Comparison of ENCODE assay signal across 1 cellular context in the genomic region with DNA sequence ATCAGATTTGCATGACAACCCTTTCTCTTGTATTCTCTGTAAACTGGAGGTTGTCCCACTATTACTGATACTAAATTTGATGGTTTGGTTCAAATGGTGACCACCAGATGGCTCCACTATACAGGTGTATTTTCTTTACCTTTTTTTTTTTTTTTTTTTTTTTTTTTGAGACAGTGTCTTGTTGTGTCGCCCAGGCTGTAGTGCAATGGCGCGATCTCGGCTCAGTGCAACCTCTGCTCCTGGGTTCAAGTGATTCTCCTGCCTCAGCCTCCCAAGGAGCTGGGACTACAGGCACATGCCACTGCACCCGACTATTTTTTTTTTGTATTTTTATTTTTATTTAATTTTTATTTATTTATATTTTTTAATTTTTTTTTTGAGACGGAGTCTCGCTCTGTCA.
TF ChIP-seq lines count a peak whose summit lies in the region.

No MANE protein-coding gene starts in this region.

TF ChIP-seq in GM12878, 131 proteins besides CTCF, POLR2A, EP300 and RAD21:
- TF ChIP-seq SMAD5 (IDR thresholded peaks at IDR 0.05; ENCODE audit: low read depth) (no peak), TCF3 (IDR thresholded peaks at IDR 0.05; ENCODE audit: borderline replicate concordance, insufficient read depth, low read depth, low read length) (no peak), ZNF384 (IDR thresholded peaks at IDR 0.05; ENCODE audit: borderline replicate concordance, low read depth, low read length) (peak; percentile 97), HSF1 (IDR thresholded peaks at IDR 0.05; ENCODE audit: low read depth, low read length) (no peak), CHD1 (IDR thresholded peaks at IDR 0.05; ENCODE audit: low read depth, low read length) (no peak), WRNIP1 (IDR thresholded peaks at IDR 0.05; ENCODE audit: borderline replicate concordance, low read depth, low read length) (no peak), SMC3 (IDR thresholded peaks at IDR 0.05; ENCODE audit: borderline replicate concordance, low read length) (peak; percentile 39; the same call in 1 of the 2 replicates), HDAC6 (IDR thresholded peaks at IDR 0.05; ENCODE audit: unreplicated experiment) (no peak), SRF (IDR thresholded peaks at IDR 0.05; ENCODE audit: low read depth in 2 of 2, low read length in 2 of 2) (no peak), HCFC1 (IDR thresholded peaks at IDR 0.05; ENCODE audit: low read length) (no peak), IRF4 (IDR thresholded peaks at IDR 0.05; ENCODE audit: low read depth, low read length) (no peak), TBL1XR1 (IDR thresholded peaks at IDR 0.05; ENCODE audit: low read depth, low read length) (no peak), STAT1 (conservative IDR thresholded peaks at IDR 0.05) (no peak), ETV6 (conservative IDR thresholded peaks at IDR 0.05 in 1 of 2, IDR thresholded peaks at IDR 0.05 in 1 of 2; ENCODE audit: borderline replicate concordance in 1 of 2, low read depth in 1 of 2) (no peak), RUNX3 (IDR thresholded peaks at IDR 0.05; ENCODE audit: low read length) (peak; percentile 14; the same call in 1 of the 2 replicates), CEBPB (IDR thresholded peaks at IDR 0.05; ENCODE audit: borderline replicate concordance in 1 of 2, low read depth in 2 of 2, low read length in 2 of 2) (no peak), BMI1 (IDR thresholded peaks at IDR 0.05; ENCODE audit: borderline replicate concordance) (no peak)
- TF ChIP-seq, protein P1, sequence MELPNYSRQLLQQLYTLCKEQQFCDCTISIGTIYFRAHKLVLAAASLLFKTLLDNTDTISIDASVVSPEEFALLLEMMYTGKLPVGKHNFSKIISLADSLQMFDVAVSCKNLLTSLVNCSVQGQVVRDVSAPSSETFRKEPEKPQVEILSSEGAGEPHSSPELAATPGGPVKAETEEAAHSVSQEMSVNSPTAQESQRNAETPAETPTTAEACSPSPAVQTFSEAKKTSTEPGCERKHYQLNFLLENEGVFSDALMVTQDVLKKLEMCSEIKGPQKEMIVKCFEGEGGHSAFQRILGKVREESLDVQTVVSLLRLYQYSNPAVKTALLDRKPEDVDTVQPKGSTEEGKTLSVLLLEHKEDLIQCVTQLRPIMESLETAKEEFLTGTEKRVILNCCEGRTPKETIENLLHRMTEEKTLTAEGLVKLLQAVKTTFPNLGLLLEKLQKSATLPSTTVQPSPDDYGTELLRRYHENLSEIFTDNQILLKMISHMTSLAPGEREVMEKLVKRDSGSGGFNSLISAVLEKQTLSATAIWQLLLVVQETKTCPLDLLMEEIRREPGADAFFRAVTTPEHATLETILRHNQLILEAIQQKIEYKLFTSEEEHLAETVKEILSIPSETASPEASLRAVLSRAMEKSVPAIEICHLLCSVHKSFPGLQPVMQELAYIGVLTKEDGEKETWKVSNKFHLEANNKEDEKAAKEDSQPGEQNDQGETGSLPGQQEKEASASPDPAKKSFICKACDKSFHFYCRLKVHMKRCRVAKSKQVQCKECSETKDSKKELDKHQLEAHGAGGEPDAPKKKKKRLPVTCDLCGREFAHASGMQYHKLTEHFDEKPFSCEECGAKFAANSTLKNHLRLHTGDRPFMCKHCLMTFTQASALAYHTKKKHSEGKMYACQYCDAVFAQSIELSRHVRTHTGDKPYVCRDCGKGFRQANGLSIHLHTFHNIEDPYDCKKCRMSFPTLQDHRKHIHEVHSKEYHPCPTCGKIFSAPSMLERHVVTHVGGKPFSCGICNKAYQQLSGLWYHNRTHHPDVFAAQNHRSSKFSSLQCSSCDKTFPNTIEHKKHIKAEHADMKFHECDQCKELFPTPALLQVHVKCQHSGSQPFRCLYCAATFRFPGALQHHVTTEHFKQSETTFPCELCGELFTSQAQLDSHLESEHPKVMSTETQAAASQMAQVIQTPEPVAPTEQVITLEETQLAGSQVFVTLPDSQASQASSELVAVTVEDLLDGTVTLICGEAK (IDR thresholded peaks at IDR 0.05; ENCODE audit: borderline replicate concordance), result peak; percentile 53; the same call in 1 of the 2 replicates
- TF ChIP-seq, protein P2, sequence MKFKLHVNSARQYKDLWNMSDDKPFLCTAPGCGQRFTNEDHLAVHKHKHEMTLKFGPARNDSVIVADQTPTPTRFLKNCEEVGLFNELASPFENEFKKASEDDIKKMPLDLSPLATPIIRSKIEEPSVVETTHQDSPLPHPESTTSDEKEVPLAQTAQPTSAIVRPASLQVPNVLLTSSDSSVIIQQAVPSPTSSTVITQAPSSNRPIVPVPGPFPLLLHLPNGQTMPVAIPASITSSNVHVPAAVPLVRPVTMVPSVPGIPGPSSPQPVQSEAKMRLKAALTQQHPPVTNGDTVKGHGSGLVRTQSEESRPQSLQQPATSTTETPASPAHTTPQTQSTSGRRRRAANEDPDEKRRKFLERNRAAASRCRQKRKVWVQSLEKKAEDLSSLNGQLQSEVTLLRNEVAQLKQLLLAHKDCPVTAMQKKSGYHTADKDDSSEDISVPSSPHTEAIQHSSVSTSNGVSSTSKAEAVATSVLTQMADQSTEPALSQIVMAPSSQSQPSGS (IDR thresholded peaks at IDR 0.05; ENCODE audit: low read length), result no peak
